Comparison of ENCODE assay signal across 28 cellular contexts in genomic region chr5:170486366-170486765, GRCh38. TPM values are rescaled to one million over a fixed set of nuclear protein-coding genes. Genes with fewer than 3 reads are reported as not detected.
"Had no signal": no experiment of that assay in that cellular context is flagged by ENCODE, and none has a peak within 500 bp of the region (broad histone marks: within the 10 kb centered on the region; RNA-seq: fewer than 3 reads in every experiment).

No MANE protein-coding gene starts in this region.

- H3K36me3 Mint-ChIP-seq: activated naive CD4-positive, alpha-beta T cell treated with anti-CD3 and anti-CD28 coated beads, Interleukin-2, amount 50 U/mL, for 72 hours had no signal

- H3K27ac Mint-ChIP-seq: activated CD8-positive, alpha-beta T cell treated with anti-CD3 and anti-CD28 coated beads for 36 hours; activated naive CD4-positive, alpha-beta T cell treated with anti-CD3 and anti-CD28 coated beads, Interleukin-2, amount 50 U/mL, for 72 hours; activated naive CD8-positive, alpha-beta T cell treated with anti-CD3 and anti-CD28 coated beads, Interleukin-2, amount 50 U/mL, for 24 hours; activated T-cell treated with anti-CD3 and anti-CD28 coated beads, Interleukin-2, amount 50 U/mL, for 72 hours; T-helper 1 cell treated with Interleukin-12 subunit alpha and Interleukin-12 subunit beta and Interleukin-4 antibody, amounts not matched to agents 30 μg/mL and 1 μg/mL, for 36 hours had no signal

- H3K4me3 ChIP-seq: Peyer's patch, SJSA1 had no signal

- H3K27ac ChIP-seq: KMS-11, Peyer's patch, SJSA1 had no signal

- H3K9me3 Mint-ChIP-seq: activated CD8-positive, alpha-beta T cell treated with anti-CD3 and anti-CD28 coated beads for 36 hours; activated naive CD4-positive, alpha-beta T cell treated with anti-CD3 and anti-CD28 coated beads, Interleukin-2, amount 50 U/mL, for 72 hours; activated naive CD8-positive, alpha-beta T cell treated with anti-CD3 and anti-CD28 coated beads, Interleukin-2, amount 50 U/mL, for 24 hours; activated T-cell treated with anti-CD3 and anti-CD28 coated beads, Interleukin-2, amount 50 U/mL, for 72 hours; T-helper 1 cell treated with Interleukin-12 subunit alpha and Interleukin-12 subunit beta and Interleukin-4 antibody, amounts not matched to agents 30 μg/mL and 1 μg/mL, for 36 hours had no signal

- H3K9ac ChIP-seq: KMS-11 had no signal

- H3K4me2 ChIP-seq: KMS-11 had no signal

- H3K27me3 ChIP-seq: Peyer's patch, SJSA1 had no signal

- H3K4me1 ChIP-seq: Peyer's patch had no signal

- H3K27me3 Mint-ChIP-seq: activated CD8-positive, alpha-beta T cell treated with anti-CD3 and anti-CD28 coated beads for 36 hours had no signal

- ATAC-seq: activated CD4-positive, CD25-positive, alpha-beta regulatory T cell treated with anti-CD3 and anti-CD28 coated beads, Interleukin-2, amount 50 U/mL, for 24 hours; activated CD8-positive, alpha-beta T cell treated with anti-CD3 and anti-CD28 coated beads for 36 hours; activated naive CD4-positive, alpha-beta T cell treated with anti-CD3 and anti-CD28 coated beads, Interleukin-2, amount 50 U/mL, for 72 hours; activated naive CD8-positive, alpha-beta T cell treated with anti-CD3 and anti-CD28 coated beads, Interleukin-2, amount 50 U/mL, for 24 hours; activated T-cell treated with anti-CD3 and anti-CD28 coated beads, Interleukin-2, amount 50 U/mL, for 72 hours; SK-N-SH treated with all-trans-retinoic acid at 6 μM for 48 hours had no signal

- DNase-seq: activated CD4-positive, alpha-beta T cell treated with anti-CD3 and anti-CD28 coated beads for 4 hours; activated CD8-positive, alpha-beta memory T cell treated with anti-CD3 and anti-CD28 coated beads, Interleukin-2, amount 50 U/mL, for 4 hours; activated CD8-positive, alpha-beta T cell treated with anti-CD3 and anti-CD28 coated beads for 36 hours; activated naive CD4-positive, alpha-beta T cell treated with Interleukin-2 at 50 U/mL for 16 hours; activated naive CD8-positive, alpha-beta T cell treated with anti-CD3 and anti-CD28 coated beads, Interleukin-2, amount 50 U/mL, for 24 hours; activated T-cell treated with anti-CD3 and anti-CD28 coated beads, Interleukin-2, amount 50 U/mL, for 72 hours; cerebellar nuclear complex; MV-4-11; NCI-H1092 treated with DMSO at 0.1 percent for 48 hours; NCI-H1417 treated with DMSO at 0.1 percent for 48 hours; NCI-H1694; NCI-H2029; NCI-H2107; NCI-H2171 treated with DMSO at 0.1 percent for 48 hours; NCI-H226; NCI-H526; NCI-H82; Peyer's patch; SHP77; SW 1271 had no signal

- H3K9me3 ChIP-seq: Peyer's patch, SJSA1 had no signal

- H3K36me3 ChIP-seq: Peyer's patch, SJSA1 had no signal

- H3K4me3 Mint-ChIP-seq: activated CD8-positive, alpha-beta T cell treated with anti-CD3 and anti-CD28 coated beads for 36 hours; activated naive CD8-positive, alpha-beta T cell treated with anti-CD3 and anti-CD28 coated beads, Interleukin-2, amount 50 U/mL, for 24 hours; activated T-cell treated with anti-CD3 and anti-CD28 coated beads, Interleukin-2, amount 50 U/mL, for 72 hours; T-helper 1 cell treated with Interleukin-12 subunit alpha and Interleukin-12 subunit beta and Interleukin-4 antibody, amounts not matched to agents 30 μg/mL and 1 μg/mL, for 36 hours had no signal

- H3K4me1 Mint-ChIP-seq: activated naive CD8-positive, alpha-beta T cell treated with anti-CD3 and anti-CD28 coated beads, Interleukin-2, amount 50 U/mL, for 24 hours had no signal

RNA-seq across cellular contexts. Expression of gene KCNIP1, which starts 17.5 kb away (rescaled TPM):
- total RNA-seq: activated CD8-positive, alpha-beta T cell treated with anti-CD3 and anti-CD28 coated beads for 36 hours; activated naive CD4-positive, alpha-beta T cell treated with anti-CD3 and anti-CD28 coated beads, Interleukin-2, amount 50 U/mL, for 72 hours; activated T-cell treated with anti-CD3 and anti-CD28 coated beads, Interleukin-2, amount 50 U/mL, for 72 hours; MCF 10A; NCI-H460; Peyer's patch had no signal
